Comparison of ENCODE assay signal across 8 cellular contexts in the genomic region with DNA sequence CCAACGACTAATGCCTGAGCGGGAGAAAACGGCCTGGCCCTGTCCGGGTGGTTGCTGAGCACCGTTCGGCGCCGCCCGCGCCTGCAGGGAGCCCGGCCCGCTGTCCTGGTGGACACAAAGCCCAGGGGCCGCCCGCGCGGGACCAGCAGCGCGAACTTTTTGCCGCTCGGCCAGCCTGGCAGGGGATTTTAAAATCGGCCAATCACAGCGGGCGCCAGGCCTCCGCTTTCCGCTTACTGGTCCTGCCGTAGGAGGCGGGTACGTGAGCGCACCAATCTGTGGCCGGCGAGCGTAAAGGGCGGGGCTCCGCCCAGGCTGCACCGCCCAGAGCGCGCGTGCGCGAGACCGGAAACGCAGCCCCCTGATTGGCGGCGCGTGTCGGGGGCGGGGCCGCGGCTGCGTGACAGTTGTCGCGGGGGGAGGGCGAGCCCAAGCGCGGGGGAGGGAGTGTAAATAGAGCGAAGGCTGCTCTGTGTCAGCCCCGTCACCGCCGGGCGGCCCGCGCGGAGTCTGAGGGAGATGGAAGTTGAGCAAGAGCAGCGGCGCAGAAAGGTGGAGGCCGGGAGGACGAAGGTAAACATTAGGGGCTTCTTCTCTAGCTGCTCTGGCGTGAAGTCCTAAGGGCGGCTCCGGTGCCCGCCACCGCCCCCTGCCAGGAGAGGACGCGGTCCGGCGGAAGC. TPM values are rescaled to one million over a fixed set of nuclear protein-coding genes. Genes with fewer than 3 reads are reported as not detected.
A peak's percentile ranks its signal among the peaks of the same experiment; 100 is the strongest.
DNase-seq lines count a peak whose midpoint lies in the region; ATAC-seq and TF ChIP-seq lines count a peak whose summit lies in the region.

A gene (minus strand): TSS at position 161 of the 680 bp plus-strand sequence. CDS start 1,132 bp downstream, outside the sequence.
A gene with protein sequence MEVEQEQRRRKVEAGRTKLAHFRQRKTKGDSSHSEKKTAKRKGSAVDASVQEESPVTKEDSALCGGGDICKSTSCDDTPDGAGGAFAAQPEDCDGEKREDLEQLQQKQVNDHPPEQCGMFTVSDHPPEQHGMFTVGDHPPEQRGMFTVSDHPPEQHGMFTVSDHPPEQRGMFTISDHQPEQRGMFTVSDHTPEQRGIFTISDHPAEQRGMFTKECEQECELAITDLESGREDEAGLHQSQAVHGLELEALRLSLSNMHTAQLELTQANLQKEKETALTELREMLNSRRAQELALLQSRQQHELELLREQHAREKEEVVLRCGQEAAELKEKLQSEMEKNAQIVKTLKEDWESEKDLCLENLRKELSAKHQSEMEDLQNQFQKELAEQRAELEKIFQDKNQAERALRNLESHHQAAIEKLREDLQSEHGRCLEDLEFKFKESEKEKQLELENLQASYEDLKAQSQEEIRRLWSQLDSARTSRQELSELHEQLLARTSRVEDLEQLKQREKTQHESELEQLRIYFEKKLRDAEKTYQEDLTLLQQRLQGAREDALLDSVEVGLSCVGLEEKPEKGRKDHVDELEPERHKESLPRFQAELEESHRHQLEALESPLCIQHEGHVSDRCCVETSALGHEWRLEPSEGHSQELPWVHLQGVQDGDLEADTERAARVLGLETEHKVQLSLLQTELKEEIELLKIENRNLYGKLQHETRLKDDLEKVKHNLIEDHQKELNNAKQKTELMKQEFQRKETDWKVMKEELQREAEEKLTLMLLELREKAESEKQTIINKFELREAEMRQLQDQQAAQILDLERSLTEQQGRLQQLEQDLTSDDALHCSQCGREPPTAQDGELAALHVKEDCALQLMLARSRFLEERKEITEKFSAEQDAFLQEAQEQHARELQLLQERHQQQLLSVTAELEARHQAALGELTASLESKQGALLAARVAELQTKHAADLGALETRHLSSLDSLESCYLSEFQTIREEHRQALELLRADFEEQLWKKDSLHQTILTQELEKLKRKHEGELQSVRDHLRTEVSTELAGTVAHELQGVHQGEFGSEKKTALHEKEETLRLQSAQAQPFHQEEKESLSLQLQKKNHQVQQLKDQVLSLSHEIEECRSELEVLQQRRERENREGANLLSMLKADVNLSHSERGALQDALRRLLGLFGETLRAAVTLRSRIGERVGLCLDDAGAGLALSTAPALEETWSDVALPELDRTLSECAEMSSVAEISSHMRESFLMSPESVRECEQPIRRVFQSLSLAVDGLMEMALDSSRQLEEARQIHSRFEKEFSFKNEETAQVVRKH (N-terminal part only) (plus strand): TSS at position 447 of the 680 bp plus-strand sequence. CDS start 73 bp downstream, at position 520.

- H3K27me3 ChIP-seq in PC-9 (ENCODE audit: insufficient read depth, low read depth) (no peaks in the 10 kb centered on the region), esophagus (ENCODE audit: control insufficient read depth in 1 of 2, insufficient read depth in 2 of 2, low read length in 2 of 2) (no peaks in the 10 kb centered on the region), mucosa of rectum (ENCODE audit: control insufficient read depth in 2 of 2, insufficient read depth in 2 of 2, low read length in 2 of 2) (no peaks in the 10 kb centered on the region)

- H3K79me2 ChIP-seq in PC-9 (ENCODE audit: low read depth): peaks cover 59% of the 10 kb centered on the region

- CTCF ChIA-PET in PC-9 (lab: Charles Lee): no interaction called here

- H3K27ac ChIP-seq in PC-9 (peak within 1 kb of the TSS; percentile 80), esophagus (ENCODE audit: low read depth in 2 of 2, low read length in 1 of 2) (peak within 1 kb of the TSS; percentile 97 to 99), mucosa of rectum (ENCODE audit: low read depth in 2 of 2, low read length in 2 of 2) (peak within 1 kb of the TSS; percentile 98 to 99)

- in situ Hi-C loops in KBM-7 (cut with MboI; ENCODE audit: low pct_unique_long_range_greater_than_20kb, low sequenced_read_pairs): no loop called here

- H4K20me1 ChIP-seq in PC-9 (ENCODE audit: insufficient read depth): no peaks in the 10 kb centered on the region

- H2AFZ ChIP-seq in PC-9: peak within 1 kb of the TSS; percentile 96

- peak within 1 kb of the TSS; percentile 83 to 85 for H3K9ac ChIP-seq in mucosa of rectum (ENCODE audit: low read depth in 1 of 2, low read length in 2 of 2)

- H3F3A ChIP-seq in PC-9 (ENCODE audit: insufficient read depth, low read depth): peaks cover 8% of the 10 kb centered on the region; the same call in 1 of the 2 replicates

- POLR2A ChIA-PET in PC-9 (lab: Charles Lee; ENCODE audit: unreplicated experiment): no interaction called here

- peak; percentile 71 for ATAC-seq in GM21723 (IDR thresholded peaks at IDR 0.05; ENCODE audit: unreplicated experiment)

- intact Hi-C loops in PC-9 (cut with micrococcal nuclease; ENCODE audit: unreplicated experiment): loop anchor here (1.0 kb wide), 1 partner anchor 38 kb away; a partner anchor contains a TSS

- H3K9me2 ChIP-seq in PC-9 (ENCODE audit: insufficient read depth): no peaks in the 10 kb centered on the region

- DNase-seq in DMS53 (lab: John Stamatoyannopoulos, UW) (peak; percentile 97), KBM-7 (peak; percentile 98), PC-9 (peak; percentile 86 to 96), activated T-cell treated with anti-CD3 and anti-CD28 coated beads for 48 hours (ENCODE audit: low read depth) (peak; percentile 98)
- DNase-seq in stimulated activated CD8-positive, alpha-beta memory T cell treated with anti-CD3 and anti-CD28 coated beads, Interleukin-4, amount 100 ng/mL, for 4 hours (ENCODE audit: low read depth in 2 of 2, low spot score in 1 of 2): peak; percentile 88 to 95

- H3K4me1 ChIP-seq in PC-9 (replicated peaks; ENCODE audit: insufficient read depth) (peaks cover 16% of the 10 kb centered on the region), esophagus (ENCODE audit: control insufficient read depth in 2 of 2, insufficient read depth in 2 of 2, low read length in 1 of 2) (peaks cover 4 to 10% of the 10 kb centered on the region in 2 donors), mucosa of rectum (ENCODE audit: control insufficient read depth in 2 of 2, insufficient read depth in 2 of 2, low read length in 2 of 2) (peaks cover 22 to 24% of the 10 kb centered on the region in 2 donors)

- 0% methylated on average over 76 of the region's 76 CpGs for WGBS in esophagus, 2 donors

- H3K36me3 ChIP-seq in PC-9 (ENCODE audit: low read depth): no peaks in the 10 kb centered on the region
- peaks cover 0 to 5% of the 10 kb centered on the region in 2 donors for H3K36me3 ChIP-seq in esophagus (ENCODE audit: control insufficient read depth in 2 of 2, insufficient read depth in 2 of 2, low read length in 1 of 2)
- H3K36me3 ChIP-seq in mucosa of rectum (ENCODE audit: control insufficient read depth in 2 of 2, insufficient read depth in 2 of 2, low read length in 2 of 2): peaks cover 0 to 2% of the 10 kb centered on the region in 2 donors

- H3K4me2 ChIP-seq in PC-9: peak within 1 kb of the TSS; percentile 99

- no peak for TF ChIP-seq CTCF in PC-9 (conservative IDR thresholded peaks at IDR 0.05)

- H3K4me3 ChIP-seq in PC-9: peak within 1 kb of the TSS; percentile 98
- peak within 1 kb of the TSS; percentile 80 to 87 for H3K4me3 ChIP-seq in esophagus (ENCODE audit: low read depth in 1 of 2, low read length in 2 of 2)
- H3K4me3 ChIP-seq in mucosa of rectum (ENCODE audit: low read length in 2 of 2): peak within 1 kb of the TSS; percentile 85 to 91

- no TSS peak for BruUV-seq in PC-9 (replicated peaks; lab: Mats Ljungman, UMichigan)

- H3K9me3 ChIP-seq in PC-9 (ENCODE audit: insufficient read depth, low read depth) (no peaks in the 10 kb centered on the region), esophagus (ENCODE audit: control insufficient read depth in 2 of 2, insufficient read depth in 1 of 2, low read depth in 1 of 2, low read length in 1 of 2) (no peaks in the 10 kb centered on the region), mucosa of rectum (ENCODE audit: control insufficient read depth in 2 of 2, low read length in 2 of 2) (no peaks in the 10 kb centered on the region)

RNA-seq across cellular contexts. Expression of the first gene that starts in this region (rescaled TPM):
- 28.9 and 30.7 TPM in 2 replicates for total RNA-seq in PC-9 (2021)
- 1 to 10 TPM; 2.5 to 7.1 TPM for polyA plus RNA-seq in esophagus

RNA-seq across cellular contexts. Expression of the second gene that starts in this region (rescaled TPM):
- total RNA-seq in PC-9 (2021): 33.4 and 33.6 TPM in 2 replicates
- polyA plus RNA-seq in esophagus: 10 to 100 TPM; 14.1 to 14.9 TPM

Comparison
In these comparisons a context has a peak if more than half of its experiments do, and no peak if none do; other contexts are left out.
1. Peak in every context shown above with its lines: DNase-seq, ATAC-seq, H3K4me3 ChIP-seq and H3K27ac ChIP-seq.